8 cellular contexts compared by ENCODE assay signal in genomic region chr19:4066176-4066606, GRCh38. TPM values are rescaled to one million over a fixed set of nuclear protein-coding genes. Genes with fewer than 3 reads are reported as not detected.
DNase-seq lines count a peak whose midpoint lies in the region; ATAC-seq and TF ChIP-seq lines count a peak whose summit lies in the region.

No MANE protein-coding gene starts in this region.

- H3K36me3 Mint-ChIP-seq in Caco-2 (ENCODE audit: insufficient read depth, unreplicated experiment) (peaks cover 15% of the 10 kb centered on the region), WTC11 (no peaks in the 10 kb centered on the region), endodermal cell (ENCODE audit: low read depth) (peaks cover 2% of the 10 kb centered on the region), neural crest cell (ENCODE audit: low read depth) (no peaks in the 10 kb centered on the region)

- H3K4me1 Mint-ChIP-seq in Caco-2 (ENCODE audit: low read depth, unreplicated experiment): no peaks in the 10 kb centered on the region
- H3K4me1 Mint-ChIP-seq in WTC11: peaks cover 23% of the 10 kb centered on the region
- peaks cover 3% of the 10 kb centered on the region for H3K4me1 Mint-ChIP-seq in endodermal cell
- peaks cover 16% of the 10 kb centered on the region for H3K4me1 Mint-ChIP-seq in neural crest cell

- no peak overlapping the region for H3K27ac ChIP-seq in endodermal cell (ENCODE audit: low read depth, low read length)

- TF ChIP-seq CTCF in Caco-2 (IDR thresholded peaks at IDR 0.05; ENCODE audit: insufficient read depth in 1 of 2, low read depth in 1 of 2, low read length in 1 of 2, severe bottlenecking in 1 of 2, unreplicated experiment in 1 of 2): no peak
- no peak for TF ChIP-seq CTCF in WTC11 (IDR thresholded peaks at IDR 0.05)
- TF ChIP-seq CTCF in endodermal cell (conservative IDR thresholded peaks at IDR 0.05): no peak
- no peak for TF ChIP-seq CTCF in neural crest cell (conservative IDR thresholded peaks at IDR 0.05)

- DNase-seq in Caco-2 (peak in 1 of 2 experiments; percentile 33), WTC11 (ENCODE audit: low spot score) (no peak), endodermal cell (no peak), neural crest cell (ENCODE audit: low read depth, low spot score) (no peak), NCI-H2171 (lab: John Stamatoyannopoulos, UW) (no peak)

- ATAC-seq in WTC11: no peak
- no peak for ATAC-seq in GM18519 (IDR thresholded peaks at IDR 0.05; ENCODE audit: low FRiP score, unreplicated experiment)
- no peak for ATAC-seq in GM21515 (IDR thresholded peaks at IDR 0.05; ENCODE audit: unreplicated experiment)
- no peak for ATAC-seq in HG03045 (IDR thresholded peaks at IDR 0.05; ENCODE audit: unreplicated experiment)

- H3K9ac ChIP-seq in endodermal cell (ENCODE audit: extremely low read depth, low read length, poor library complexity, severe bottlenecking): no peak overlapping the region

- H3K27me3 ChIP-seq in Caco-2 (replicated peaks; ENCODE audit: control insufficient read depth, insufficient read depth, low read length) (no peaks in the 10 kb centered on the region), endodermal cell (ENCODE audit: control insufficient read depth, insufficient read depth, low read length, poor library complexity, severe bottlenecking) (peaks cover 26% of the 10 kb centered on the region)

- H3K4me1 ChIP-seq in Caco-2 (peaks cover 30% of the 10 kb centered on the region), endodermal cell (ENCODE audit: control insufficient read depth, insufficient read depth, low read length) (no peaks in the 10 kb centered on the region)

- H3K9me3 ChIP-seq in Caco-2 (no peaks in the 10 kb centered on the region), endodermal cell (ENCODE audit: control insufficient read depth, low read length) (no peaks in the 10 kb centered on the region)

- no peaks in the 10 kb centered on the region for H3K9me3 Mint-ChIP-seq in Caco-2 (ENCODE audit: unreplicated experiment)
- H3K9me3 Mint-ChIP-seq in WTC11: no peaks in the 10 kb centered on the region
- no peaks in the 10 kb centered on the region for H3K9me3 Mint-ChIP-seq in endodermal cell
- H3K9me3 Mint-ChIP-seq in neural crest cell: no peaks in the 10 kb centered on the region

- H3K36me3 ChIP-seq in Caco-2 (ENCODE audit: control insufficient read depth, insufficient read depth, low read length): no peaks in the 10 kb centered on the region; the same call in 1 of the 2 replicates
- H3K36me3 ChIP-seq in endodermal cell (ENCODE audit: control insufficient read depth, insufficient read depth, low read length): peaks cover 10% of the 10 kb centered on the region

- H3K27ac Mint-ChIP-seq in Caco-2 (ENCODE audit: unreplicated experiment): no peak overlapping the region
- no peak overlapping the region for H3K27ac Mint-ChIP-seq in WTC11
- H3K27ac Mint-ChIP-seq in endodermal cell: no peak overlapping the region
- no peak overlapping the region for H3K27ac Mint-ChIP-seq in neural crest cell (ENCODE audit: unreplicated experiment)

- H3K4me3 Mint-ChIP-seq in Caco-2 (ENCODE audit: unreplicated experiment) (peak overlapping the region; percentile 76), WTC11 (peak overlapping the region; percentile 43), endodermal cell (peak overlapping the region; percentile 55), neural crest cell (peak overlapping the region; percentile 74)

- POLR2A ChIA-PET in Caco-2 (lab: Charles Lee): interaction anchor here (0.5 to 1.1 kb wide), 4 partner anchors 17 to 1557 kb away, joined by 3 to 5 read pairs (median 3); partner anchors contain the start of gene SAFB
- POLR2A ChIA-PET in WTC11 (lab: Charles Lee): interaction anchor here (0.5 to 1.0 kb wide), 3 partner anchors 32 to 95 kb away, joined by 3 to 4 read pairs (median 3); partner anchors contain the start of gene DAPK3

- CTCF ChIA-PET in Caco-2 (lab: Charles Lee): interaction anchor here (0.5 to 0.8 kb wide), 4 partner anchors 58 to 500 kb away, joined by 3 to 6 read pairs (median 4); partner anchors contain the start of gene PIAS4
- CTCF ChIA-PET in WTC11 (lab: Charles Lee): interaction anchor here (0.6 to 1.5 kb wide), 7 partner anchors 21 to 228 kb away, joined by 3 to 10 read pairs (median 4); partner anchors contain the start of gene PIAS4

- intact Hi-C loops in Caco-2 (cut with micrococcal nuclease; ENCODE audit: unreplicated experiment): loop anchor here (5.0 to 10.0 kb wide), 3 partner anchors 56 to 81 kb away; partner anchors contain the start of genes EEF2, MAP2K2 and PIAS4

- H3K4me3 ChIP-seq in Caco-2 (ENCODE audit: low read depth, low read length): peak overlapping the region; percentile 91
- H3K4me3 ChIP-seq in endodermal cell (ENCODE audit: low read length): peak overlapping the region; percentile 56

- H3K27me3 Mint-ChIP-seq in Caco-2 (ENCODE audit: insufficient read depth, unreplicated experiment) (no peaks in the 10 kb centered on the region), WTC11 (ENCODE audit: low read depth) (peaks cover 27% of the 10 kb centered on the region), endodermal cell (ENCODE audit: insufficient read depth) (peaks cover 20% of the 10 kb centered on the region), neural crest cell (ENCODE audit: low read depth) (peaks cover 29% of the 10 kb centered on the region)

- BruUV-seq in Caco-2 (replicated peaks; lab: Mats Ljungman, UMichigan): no TSS peak

- WGBS in endodermal cell (ENCODE audit: insufficient coverage in 1 of 2, insufficient read length in 1 of 2), 2 experiments: 0% methylated on average over 25 of the region's 31 CpGs; no CpG with 5 or more reads in 1 of the 2 experiments

TF ChIP-seq in WTC11, 78 proteins besides CTCF, POLR2A, EP300 and RAD21:
- no peak for TF ChIP-seq JAZF1 (CRISPR knock-in tag; IDR thresholded peaks at IDR 0.05)
- no peak for TF ChIP-seq ZNF281 (CRISPR knock-in tag; IDR thresholded peaks at IDR 0.05)
- no peak for TF ChIP-seq MXD4 (CRISPR knock-in tag; IDR thresholded peaks at IDR 0.05; ENCODE audit: borderline replicate concordance)
- TF ChIP-seq FOXJ3 (CRISPR knock-in tag; IDR thresholded peaks at IDR 0.05; ENCODE audit: borderline replicate concordance): no peak
- TF ChIP-seq GABPB1 (CRISPR knock-in tag; IDR thresholded peaks at IDR 0.05): no peak
- TF ChIP-seq ZBTB21 (CRISPR knock-in tag; IDR thresholded peaks at IDR 0.05; ENCODE audit: borderline replicate concordance): no peak

RNA-seq across cellular contexts. Expression of gene ZBTB7A, which starts 0.5 kb away (rescaled TPM):
- total RNA-seq in Caco-2 (2022) (11.9 and 14.7 TPM in 2 replicates), WTC11 (2021) (22.8 to 27.9 TPM (median 24.6 TPM) in 3 replicates), endodermal cell (10 to 100 TPM; 19.2 to 22.1 TPM), neural crest cell (15.2 and 15.7 TPM in 2 replicates)
- polyA plus RNA-seq in endodermal cell (2013, experiment 1 of 2): 7.5 TPM
- 7.2 TPM for polyA plus RNA-seq in endodermal cell (2013, experiment 2 of 2)

RNA-seq across cellular contexts. Expression of gene MAP2K2, which starts 57.7 kb away (rescaled TPM):
- total RNA-seq in Caco-2 (2022) (149 and 163 TPM in 2 replicates), WTC11 (2021) (175 to 177 TPM (median 176 TPM) in 3 replicates), endodermal cell (100 to 1,000 TPM; 191 TPM), neural crest cell (171 and 178 TPM in 2 replicates)
- polyA plus RNA-seq in endodermal cell (2013, experiment 1 of 2): 129 TPM
- polyA plus RNA-seq in endodermal cell (2013, experiment 2 of 2): 131 TPM

RNA-seq across cellular contexts. Expression of gene PIAS4, which starts 58.7 kb away (rescaled TPM):
- total RNA-seq in Caco-2 (2022): 43.3 and 45.7 TPM in 2 replicates
- 45.5 to 46.0 TPM (median 45.9 TPM) in 3 replicates for total RNA-seq in WTC11 (2021)
- 10 to 100 TPM; 57.5 to 58.1 TPM for total RNA-seq in endodermal cell
- 35.5 TPM for polyA plus RNA-seq in endodermal cell (2013, experiment 1 of 2)
- 30.9 TPM for polyA plus RNA-seq in endodermal cell (2013, experiment 2 of 2)
- total RNA-seq in neural crest cell: 49.6 and 58.8 TPM in 2 replicates
